Comparison of ENCODE assay signal across 8 cellular contexts in genomic region chr9:5449521-5450359, GRCh38. TPM values are rescaled to one million over a fixed set of nuclear protein-coding genes. Genes with fewer than 3 reads are reported as not detected.
DNase-seq lines count a peak whose midpoint lies in the region; ATAC-seq, FAIRE-seq and TF ChIP-seq lines count a peak whose summit lies in the region.

No MANE protein-coding gene starts in this region.

- FAIRE-seq in islet of Langerhans (lab: Jason Lieb, UNC) (peak; percentile 92), D721Med (lab: Jason Lieb, UNC) (no peak)

- no peaks in the 10 kb centered on the region for H3K27me3 Mint-ChIP-seq in T-helper 2 cell treated with Interferon-gamma antibody and Interleukin-4, amounts not matched to agents 5 μg/mL and 100 μg/mL, for 36 hours (ENCODE audit: low read depth)
- no peaks in the 10 kb centered on the region for H3K27me3 Mint-ChIP-seq in activated T-helper 2 cell treated with anti-CD3 and anti-CD28 coated beads, Interferon-gamma antibody, Interleukin-2, Interleukin-4, amounts not matched to agents 10 μg/mL and 5 μg/mL and 100 μg/mL, durations not matched to agents 14 hours and 24 hours and 36 hours (ENCODE audit: low read depth)

- H3K9me3 Mint-ChIP-seq in T-helper 2 cell treated with Interferon-gamma antibody and Interleukin-4, amounts not matched to agents 5 μg/mL and 100 μg/mL, for 36 hours, result no peaks in the 10 kb centered on the region
- no peaks in the 10 kb centered on the region for H3K9me3 Mint-ChIP-seq in activated T-helper 2 cell treated with anti-CD3 and anti-CD28 coated beads, Interferon-gamma antibody, Interleukin-2, Interleukin-4, amounts not matched to agents 10 μg/mL and 5 μg/mL and 100 μg/mL, durations not matched to agents 14 hours and 24 hours and 36 hours

- no peak for TF ChIP-seq CTCF in D721Med (IDR thresholded peaks at IDR 0.05; ENCODE audit: insufficient read depth, missing control alignments)

- H3K27ac Mint-ChIP-seq in T-helper 2 cell treated with Interferon-gamma antibody and Interleukin-4, amounts not matched to agents 5 μg/mL and 100 μg/mL, for 36 hours, result peak overlapping the region; percentile 94
- H3K27ac Mint-ChIP-seq in activated T-helper 2 cell treated with anti-CD3 and anti-CD28 coated beads, Interferon-gamma antibody, Interleukin-2, Interleukin-4, amounts not matched to agents 10 μg/mL and 5 μg/mL and 100 μg/mL, durations not matched to agents 14 hours and 24 hours and 36 hours, result peak overlapping the region; percentile 92

- intact Hi-C loops in activated T-helper 2 cell treated with anti-CD3 and anti-CD28 coated beads, Interferon-gamma antibody, Interleukin-2, Interleukin-4, amounts not matched to agents 10 μg/mL and 5 μg/mL and 100 μg/mL, durations not matched to agents 14 hours and 24 hours and 36 hours (cut with micrococcal nuclease), result loop anchor here (1.0 to 10.0 kb wide), 8 partner anchors 10 to 1925 kb away; partner anchors contain the start of genes JAK2, PDCD1LG2, PLGRKT and RFX3

- no peak for ATAC-seq in HG02588 (IDR thresholded peaks at IDR 0.05; ENCODE audit: unreplicated experiment)

- H3K4me3 Mint-ChIP-seq in T-helper 2 cell treated with Interferon-gamma antibody and Interleukin-4, amounts not matched to agents 5 μg/mL and 100 μg/mL, for 36 hours, result peak overlapping the region; percentile 89
- H3K4me3 Mint-ChIP-seq in activated T-helper 2 cell treated with anti-CD3 and anti-CD28 coated beads, Interferon-gamma antibody, Interleukin-2, Interleukin-4, amounts not matched to agents 10 μg/mL and 5 μg/mL and 100 μg/mL, durations not matched to agents 14 hours and 24 hours and 36 hours (ENCODE audit: low read depth), result peak overlapping the region; percentile 97

- H3K36me3 Mint-ChIP-seq in T-helper 2 cell treated with Interferon-gamma antibody and Interleukin-4, amounts not matched to agents 5 μg/mL and 100 μg/mL, for 36 hours (ENCODE audit: low read depth), result peaks cover 9% of the 10 kb centered on the region
- H3K36me3 Mint-ChIP-seq in activated T-helper 2 cell treated with anti-CD3 and anti-CD28 coated beads, Interferon-gamma antibody, Interleukin-2, Interleukin-4, amounts not matched to agents 10 μg/mL and 5 μg/mL and 100 μg/mL, durations not matched to agents 14 hours and 24 hours and 36 hours (ENCODE audit: low read depth), result peaks cover 26% of the 10 kb centered on the region

- no peak for DNase-seq in T-helper 2 cell treated with Interferon-gamma antibody and Interleukin-4, amounts not matched to agents 5 μg/mL and 100 μg/mL, for 36 hours (ENCODE audit: low spot score)
- DNase-seq in T-helper 2 cell (no peak), superior temporal gyrus (ENCODE audit: extremely low spot score) (peak; percentile 68), activated gamma-delta T cell treated with Interleukin-2 at 50 U/mL for 16 hours (no peak), D721Med (ENCODE audit: insufficient read length, low spot score) (no peak)
- no peak for DNase-seq in activated T-helper 2 cell treated with anti-CD3 and anti-CD28 coated beads, Interferon-gamma antibody, Interleukin-2, Interleukin-4, amounts not matched to agents 10 μg/mL and 5 μg/mL and 100 μg/mL, durations not matched to agents 14 hours and 24 hours and 36 hours (ENCODE audit: low spot score)

- peaks cover 56% of the 10 kb centered on the region for H3K4me1 Mint-ChIP-seq in T-helper 2 cell treated with Interferon-gamma antibody and Interleukin-4, amounts not matched to agents 5 μg/mL and 100 μg/mL, for 36 hours (ENCODE audit: low read depth)
- H3K4me1 Mint-ChIP-seq in activated T-helper 2 cell treated with anti-CD3 and anti-CD28 coated beads, Interferon-gamma antibody, Interleukin-2, Interleukin-4, amounts not matched to agents 10 μg/mL and 5 μg/mL and 100 μg/mL, durations not matched to agents 14 hours and 24 hours and 36 hours (ENCODE audit: low read depth), result peaks cover 68% of the 10 kb centered on the region

RNA-seq across cellular contexts. Expression of gene CD274, which starts 0.6 kb away (rescaled TPM):
- total RNA-seq in activated T-helper 2 cell treated with anti-CD3 and anti-CD28 coated beads, Interferon-gamma antibody, Interleukin-2, Interleukin-4, amounts not matched to agents 10 μg/mL and 5 μg/mL and 100 μg/mL, durations not matched to agents 14 hours and 24 hours and 36 hours, result 36.7 and 40.5 TPM in 2 replicates

RNA-seq across cellular contexts. Expression of gene PLGRKT, which starts 12.0 kb away (rescaled TPM):
- 39.3 and 42.3 TPM in 2 replicates for total RNA-seq in activated T-helper 2 cell treated with anti-CD3 and anti-CD28 coated beads, Interferon-gamma antibody, Interleukin-2, Interleukin-4, amounts not matched to agents 10 μg/mL and 5 μg/mL and 100 μg/mL, durations not matched to agents 14 hours and 24 hours and 36 hours
